27 cellular contexts compared by ENCODE assay signal in the genomic region with DNA sequence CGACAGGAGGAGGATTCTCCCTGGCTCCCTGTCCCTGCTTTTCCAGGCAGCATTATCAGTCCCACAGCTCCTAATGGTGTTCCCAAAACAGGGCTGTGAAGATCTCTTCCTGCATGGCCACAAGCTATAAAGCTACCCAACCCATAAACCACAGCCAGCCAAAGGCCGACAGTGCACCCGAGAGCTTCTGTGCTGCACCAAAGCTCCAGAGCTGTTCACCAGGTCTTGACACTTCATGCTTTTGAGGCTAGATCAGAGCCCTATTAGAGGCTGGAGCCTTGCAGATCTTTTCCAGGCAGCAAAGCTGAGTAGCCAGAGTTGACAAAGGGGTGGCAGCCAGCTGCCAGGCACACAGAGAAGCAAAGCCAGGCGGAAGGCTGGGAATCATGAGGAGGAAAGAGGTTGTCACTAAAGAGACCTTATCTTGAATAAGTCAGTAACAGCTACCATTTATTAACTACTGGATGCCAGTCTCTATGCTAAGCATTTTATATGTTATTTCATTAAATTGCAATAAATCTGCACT.
DNase-seq lines count a peak whose midpoint lies in the region; ATAC-seq, FAIRE-seq and TF ChIP-seq lines count a peak whose summit lies in the region.
"Had no signal": no experiment of that assay in that cellular context is flagged by ENCODE, and none has a peak within 500 bp of the region (broad histone marks: within the 10 kb centered on the region; RNA-seq: fewer than 3 reads in every experiment).

No MANE protein-coding gene starts in this region.

- TF ChIP-seq EP300 in HepG2 (IDR thresholded peaks at IDR 0.05; ENCODE audit: low read depth in 2 of 2, low read length in 2 of 2) (no peak), HepG2 (CRISPR knock-in tag; IDR thresholded peaks at IDR 0.05; ENCODE audit: borderline replicate concordance) (no peak)

- no peaks in the 10 kb centered on the region for H3K79me2 ChIP-seq in HepG2 (ENCODE audit: insufficient read depth, low read length)

- TF ChIP-seq CTCF in heart right ventricle (IDR thresholded peaks at IDR 0.05) (no peak), left ventricle myocardium inferior (IDR thresholded peaks at IDR 0.05; ENCODE audit: borderline replicate concordance) (no peak), astrocyte of the spinal cord (IDR thresholded peaks at IDR 0.05; ENCODE audit: low read depth, low read length) (no peak), HepG2 (CRISPR knock-in tag; IDR thresholded peaks at IDR 0.05) (no peak)

- no peak for TF ChIP-seq POLR2A in HepG2 (IDR thresholded peaks at IDR 0.05; ENCODE audit: insufficient read depth in 1 of 2, low read depth in 2 of 2, low read length in 2 of 2)

- ATAC-seq in heart right ventricle (peak in 5 of 8 donors; percentile 18 to 49 (median 37)), GM19463 (IDR thresholded peaks at IDR 0.05; ENCODE audit: unreplicated experiment) (no peak), HepG2 (no peak)
- ATAC-seq: stimulated activated memory B cell treated with anti-CD40 and anti-IgM and Interleukin-4, amounts not matched to agents 10 μg/mL and 1 μg/mL and 100 μg/mL, for 72 hours; upper lobe of right lung had no signal

- in situ Hi-C loops in astrocyte of the spinal cord (cut with HindIII; ENCODE audit: low sequenced_read_pairs), result no loop called here
- in situ Hi-C loops in HepG2 (cut with HindIII; ENCODE audit: extremely low pct_ligation_motif_present, low pct_unique_long_range_greater_than_20kb), result no loop called here
- in situ Hi-C loops in KBM-7 (cut with MboI; ENCODE audit: low pct_unique_long_range_greater_than_20kb, low sequenced_read_pairs), result loop anchor here (25.0 kb wide), 2 partner anchors 435 to 910 kb away; no protein-coding TSS in a partner anchor

- H3K36me3 ChIP-seq in heart right ventricle (no peaks in the 10 kb centered on the region), left ventricle myocardium inferior (no peaks in the 10 kb centered on the region), rectal smooth muscle tissue (ENCODE audit: control insufficient read depth, insufficient read depth, low read length) (no peaks in the 10 kb centered on the region), HepG2 (replicated peaks in 1 of 2; ENCODE audit: control insufficient read depth in 1 of 2, insufficient read depth in 2 of 2, low read length in 2 of 2) (no peaks in the 10 kb centered on the region)
- H3K36me3 ChIP-seq: adrenal gland, SJSA1, upper lobe of right lung, WERI-Rb-1 had no signal

- H3K9me3 ChIP-seq in heart right ventricle, result no peaks in the 10 kb centered on the region
- no peaks in the 10 kb centered on the region for H3K9me3 ChIP-seq in left ventricle myocardium inferior (replicated peaks)
- no peaks in the 10 kb centered on the region for H3K9me3 ChIP-seq in HepG2 (ENCODE audit: low read length)
- H3K9me3 ChIP-seq: adrenal gland, SJSA1, upper lobe of right lung had no signal

- H3K9ac ChIP-seq in rectal smooth muscle tissue (ENCODE audit: low read length) (no peak overlapping the region), HepG2 (ENCODE audit: insufficient read depth, low read depth, low read length) (no peak overlapping the region)
- H3K9ac ChIP-seq: KMS-11 had no signal

- DNase-seq in heart right ventricle (no peak), left ventricle myocardium inferior (no peak), astrocyte of the spinal cord (ENCODE audit: low read depth, low spot score) (peak; percentile 41), HepG2 (ENCODE audit: low spot score) (no peak), pons (ENCODE audit: low spot score) (no peak), KBM-7 (no peak)
- DNase-seq: activated CD4-positive, alpha-beta T cell treated with anti-CD3 and anti-CD28 coated beads, Interleukin-2, amount 50 U/mL, for 1 hour; activated effector memory CD4-positive, alpha-beta T cell treated with Interleukin-2 at 50 U/mL for 16 hours; adrenal gland; CD4-positive, alpha-beta T cell; DMS153; dorsolateral prefrontal cortex; GOT3; kidney; naive B cell; NCI-H1930; NCI-H2227 treated with DMSO at 0.1 percent for 48 hours; PC-9; stimulated activated CD4-positive, alpha-beta T cell treated with anti-CD3 and anti-CD28 coated beads, Interleukin-1b, Interleukin-23, amount 100 ng/mL, for 48 hours; upper lobe of right lung; WERI-Rb-1 had no signal

- H2AFZ ChIP-seq in HepG2 (ENCODE audit: low read length), result no peak overlapping the region
- H2AFZ ChIP-seq: PC-9 had no signal

- no peak for FAIRE-seq in HepG2 (lab: Jason Lieb, UNC)
- FAIRE-seq: frontal cortex, kidney had no signal

- no peak for TF ChIP-seq RAD21 in HepG2 (CRISPR knock-in tag; IDR thresholded peaks at IDR 0.05)

- H3K4me3 ChIP-seq in heart right ventricle, result no peak overlapping the region
- no peak overlapping the region for H3K4me3 ChIP-seq in left ventricle myocardium inferior
- no peak overlapping the region for H3K4me3 ChIP-seq in astrocyte of the spinal cord (ENCODE audit: low read depth, low read length)
- no peak overlapping the region for H3K4me3 ChIP-seq in rectal smooth muscle tissue (ENCODE audit: low read length)
- H3K4me3 ChIP-seq in HepG2 (replicated peaks in 1 of 3; ENCODE audit: insufficient read depth in 1 of 3, low read depth in 2 of 3, low read length in 3 of 3), result no peak overlapping the region
- H3K4me3 ChIP-seq: adrenal gland, dorsolateral prefrontal cortex, PC-9, SJSA1, upper lobe of right lung had no signal

- no TSS peak for BruUV-seq in HepG2 (replicated peaks; lab: Mats Ljungman, UMichigan)

- intact Hi-C loops in heart right ventricle (cut with DNase I) (loop anchor here in 1 of 10 donors (5.0 kb wide), 1 partner anchor 675 kb away; no protein-coding TSS in a partner anchor), left ventricle myocardium inferior (cut with micrococcal nuclease) (no loop called here), HepG2 (cut with micrococcal nuclease; ENCODE audit: unreplicated experiment) (no loop called here)

- H3K4me2 ChIP-seq in HepG2 (ENCODE audit: low read depth, low read length), result no peak overlapping the region
- H3K4me2 ChIP-seq: KMS-11, PC-9 had no signal

- CTCF ChIA-PET in HepG2 (lab: Yijun Ruan, JAX; ENCODE audit: low intra/inter-chr PET ratio, low total read pairs), result no interaction called here

- 84 to 87% methylated on average over 4 of the region's 4 CpGs for WGBS in heart right ventricle, 2 donors
- WGBS in HepG2 (ENCODE audit: low lambda C conversion rate), result 83% methylated on average over 4 of the region's 4 CpGs

- H3K27ac ChIP-seq in heart right ventricle (no peak overlapping the region), left ventricle myocardium inferior (replicated peaks) (no peak overlapping the region), rectal smooth muscle tissue (ENCODE audit: low read depth, low read length) (peak overlapping the region; percentile 88), HepG2 (ENCODE audit: extremely low read length, insufficient read depth, low read length) (no peak overlapping the region)
- H3K27ac ChIP-seq: adrenal gland, KMS-11, PC-9, SJSA1, WERI-Rb-1 had no signal

- POLR2A ChIA-PET in HepG2 (lab: Yijun Ruan, JAX), result no interaction called here

- H4K20me1 ChIP-seq in HepG2 (ENCODE audit: insufficient read depth, low read length), result no peaks in the 10 kb centered on the region

- peaks cover 0 to 5% (median 0%) of the 10 kb centered on the region in 7 donors for H3K27me3 ChIP-seq in heart right ventricle
- H3K27me3 ChIP-seq in left ventricle myocardium inferior (ENCODE audit: low read depth), result peaks cover 7% of the 10 kb centered on the region
- no peaks in the 10 kb centered on the region for H3K27me3 ChIP-seq in rectal smooth muscle tissue (ENCODE audit: control insufficient read depth, insufficient read depth, low read length)
- H3K27me3 ChIP-seq in HepG2 (ENCODE audit: control insufficient read depth in 1 of 2, insufficient read depth in 2 of 2, low read length in 2 of 2), result no peaks in the 10 kb centered on the region; a peak in 1 of 5 replicates
- H3K27me3 ChIP-seq: adrenal gland, dorsolateral prefrontal cortex, SJSA1, upper lobe of right lung had no signal

- H3K4me1 ChIP-seq in heart right ventricle (peaks cover 0 to 6% (median 0%) of the 10 kb centered on the region in 9 donors), left ventricle myocardium inferior (peaks cover 13% of the 10 kb centered on the region), rectal smooth muscle tissue (ENCODE audit: control insufficient read depth, insufficient read depth, low read length) (peaks cover 28% of the 10 kb centered on the region), HepG2 (ENCODE audit: insufficient read depth, low read length) (no peaks in the 10 kb centered on the region)
- H3K4me1 ChIP-seq: adrenal gland had no signal

TF ChIP-seq in HepG2, 621 proteins besides CTCF, POLR2A, EP300 and RAD21 (continues in another document):
- TF ChIP-seq TOE1 (CRISPR knock-in tag; IDR thresholded peaks at IDR 0.05) (no peak), CENPT (CRISPR knock-in tag; IDR thresholded peaks at IDR 0.05; ENCODE audit: low read depth) (no peak), ZNF720 (CRISPR knock-in tag; IDR thresholded peaks at IDR 0.05) (no peak), ZNF850 (CRISPR knock-in tag; conservative IDR thresholded peaks at IDR 0.05) (no peak)
- TF ChIP-seq, protein P1, sequence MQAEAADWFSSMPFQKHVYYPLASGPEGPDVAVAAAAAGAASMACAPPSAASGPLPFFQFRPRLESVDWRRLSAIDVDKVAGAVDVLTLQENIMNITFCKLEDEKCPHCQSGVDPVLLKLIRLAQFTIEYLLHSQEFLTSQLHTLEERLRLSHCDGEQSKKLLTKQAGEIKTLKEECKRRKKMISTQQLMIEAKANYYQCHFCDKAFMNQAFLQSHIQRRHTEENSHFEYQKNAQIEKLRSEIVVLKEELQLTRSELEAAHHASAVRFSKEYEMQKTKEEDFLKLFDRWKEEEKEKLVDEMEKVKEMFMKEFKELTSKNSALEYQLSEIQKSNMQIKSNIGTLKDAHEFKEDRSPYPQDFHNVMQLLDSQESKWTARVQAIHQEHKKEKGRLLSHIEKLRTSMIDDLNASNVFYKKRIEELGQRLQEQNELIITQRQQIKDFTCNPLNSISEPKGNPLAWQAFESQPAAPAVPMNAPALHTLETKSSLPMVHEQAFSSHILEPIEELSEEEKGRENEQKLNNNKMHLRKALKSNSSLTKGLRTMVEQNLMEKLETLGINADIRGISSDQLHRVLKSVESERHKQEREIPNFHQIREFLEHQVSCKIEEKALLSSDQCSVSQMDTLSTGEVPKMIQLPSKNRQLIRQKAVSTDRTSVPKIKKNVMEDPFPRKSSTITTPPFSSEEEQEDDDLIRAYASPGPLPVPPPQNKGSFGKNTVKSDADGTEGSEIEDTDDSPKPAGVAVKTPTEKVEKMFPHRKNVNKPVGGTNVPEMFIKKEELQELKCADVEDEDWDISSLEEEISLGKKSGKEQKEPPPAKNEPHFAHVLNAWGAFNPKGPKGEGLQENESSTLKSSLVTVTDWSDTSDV (CRISPR knock-in tag; IDR thresholded peaks at IDR 0.05), result no peak

Comparison
In these comparisons a context has a peak if more than half of its experiments do, and no peak if none do; other contexts are left out.
1. ATAC-seq: peak in heart right ventricle (5 of 8); none in GM19463 (single experiment) and HepG2 (single experiment).